Comparison of ENCODE assay signal across 20 cellular contexts in the genomic region with DNA sequence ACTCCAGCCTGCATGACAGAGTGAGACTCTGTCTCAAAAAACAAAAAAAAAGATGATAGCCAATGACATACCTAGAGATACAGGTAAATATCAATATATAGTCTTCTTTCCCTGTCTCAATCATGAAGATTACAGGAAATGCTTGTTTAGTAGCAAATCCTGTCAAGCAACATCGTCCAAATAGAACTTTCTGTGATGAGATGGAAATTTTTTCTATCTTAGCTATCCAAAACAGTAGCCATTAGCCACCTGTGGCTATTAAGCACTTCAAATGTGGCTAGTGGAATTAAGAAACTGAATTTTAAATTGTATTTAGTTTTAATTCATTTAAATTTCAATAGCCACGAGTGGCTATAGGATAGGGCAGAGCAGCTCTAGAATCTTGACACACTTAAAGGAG. TPM values are rescaled to one million over a fixed set of nuclear protein-coding genes. Genes with fewer than 3 reads are reported as not detected.
DNase-seq lines count a peak whose midpoint lies in the region; ATAC-seq, FAIRE-seq and TF ChIP-seq lines count a peak whose summit lies in the region.
"Had no signal": no experiment of that assay in that cellular context is flagged by ENCODE, and none has a peak within 500 bp of the region (broad histone marks: within the 10 kb centered on the region; RNA-seq: fewer than 3 reads in every experiment).

No MANE protein-coding gene starts in this region.

- no peaks in the 10 kb centered on the region for H3F3A ChIP-seq in GM23338 (replicated peaks; ENCODE audit: low read depth)

- no peak overlapping the region for H4K8ac ChIP-seq in H1 (ENCODE audit: extremely low read depth, insufficient read depth, low read length)

- no peak overlapping the region for H3K14ac ChIP-seq in H1 (ENCODE audit: insufficient read length)

- H3K9me3 Mint-ChIP-seq in GM23338 = no peaks in the 10 kb centered on the region
- no peaks in the 10 kb centered on the region for H3K9me3 Mint-ChIP-seq in neural crest cell
- H3K9me3 Mint-ChIP-seq: CD4-positive, alpha-beta T cell; CD8-positive, alpha-beta T cell had no signal

- no peak for TF ChIP-seq RAD21 in H1 (IDR thresholded peaks at IDR 0.05 in 1 of 2, conservative IDR thresholded peaks at IDR 0.05 in 1 of 2; ENCODE audit: low read depth in 2 of 2, low read length in 2 of 2)

- peaks cover 36% of the 10 kb centered on the region for H3K4me1 ChIP-seq in GM23338 (ENCODE audit: insufficient read depth)
- H3K4me1 ChIP-seq in H1 (replicated peaks in 1 of 4; ENCODE audit: control insufficient read depth in 3 of 4, insufficient read depth in 4 of 4, low read length in 3 of 4) = peaks cover 0 to 16% (median 12%) of the 10 kb centered on the region in 4 experiments; a peak in 6 of 7 replicates

- peak overlapping the region; percentile 18; the same call in 1 of the 2 replicates for H3K4me2 ChIP-seq in GM23338
- no peak overlapping the region for H3K4me2 ChIP-seq in H1 (ENCODE audit: insufficient read depth in 1 of 2, low read depth in 2 of 2, low read length in 2 of 2)
- H3K4me2 ChIP-seq: A549 had no signal

- no peak overlapping the region for H3K18ac ChIP-seq in H1 (ENCODE audit: extremely low read depth, low read length)

- H3K79me1 ChIP-seq in H1 (ENCODE audit: low read depth, low read length) = no peaks in the 10 kb centered on the region

- H4K91ac ChIP-seq in H1 (replicated peaks; ENCODE audit: insufficient read length, low read length) = no peak overlapping the region

- no peak overlapping the region for H3K4ac ChIP-seq in H1 (replicated peaks; ENCODE audit: insufficient read length, low read depth, low read length)

- H3K4me3 Mint-ChIP-seq in GM23338 (no peak overlapping the region), neural crest cell (no peak overlapping the region)
- H3K4me3 Mint-ChIP-seq: B cell; CD4-positive, alpha-beta T cell; CD8-positive, alpha-beta T cell had no signal

- H3K27ac ChIP-seq in GM23338 (ENCODE audit: low read depth) (no peak overlapping the region), H1 (ENCODE audit: low read depth, low read length) (no peak overlapping the region)
- H3K27ac ChIP-seq: 22Rv1; A549; BLaER1 treated with 17β-estradiol and CSF1 and Interleukin-3, amounts not matched to agents 10 nM and 100 nM; C4-2B had no signal

- H3K27ac Mint-ChIP-seq in GM23338 (no peak overlapping the region), neural crest cell (ENCODE audit: unreplicated experiment) (peak overlapping the region; percentile 78)
- H3K27ac Mint-ChIP-seq: B cell; CD4-positive, alpha-beta T cell; CD8-positive, alpha-beta T cell had no signal

- H3K27me3 ChIP-seq in GM23338 (ENCODE audit: insufficient read depth) (no peaks in the 10 kb centered on the region), H1 (replicated peaks in 1 of 4; ENCODE audit: control insufficient read depth in 3 of 4, extremely low read depth in 1 of 4, insufficient read depth in 3 of 4, low read length in 3 of 4) (no peaks in the 10 kb centered on the region)
- H3K27me3 ChIP-seq: BLaER1 treated with 17β-estradiol and CSF1 and Interleukin-3, amounts not matched to agents 10 nM and 100 nM had no signal

- H3K9ac ChIP-seq in H1 (replicated peaks in 1 of 4; ENCODE audit: extremely low read depth in 1 of 4, low read depth in 3 of 4, low read length in 3 of 4) = no peak overlapping the region
- H3K9ac ChIP-seq: BLaER1 treated with 17β-estradiol and CSF1 and Interleukin-3, amounts not matched to agents 10 nM and 100 nM had no signal

- no peak for TF ChIP-seq EP300 in H1 (IDR thresholded peaks at IDR 0.05; ENCODE audit: borderline replicate concordance in 1 of 2, low read depth in 2 of 2, low read length in 2 of 2)

- H2BK120ac ChIP-seq in H1 (replicated peaks; ENCODE audit: low read depth, low read length) = no peak overlapping the region

- no peak overlapping the region for H3K56ac ChIP-seq in H1 (replicated peaks; ENCODE audit: insufficient read length, low read depth, low read length)

- no peak for FAIRE-seq in H1 (lab: Jason Lieb, UNC)
- FAIRE-seq: A549, D721Med, G401.6, GM12891, GM19239 had no signal

- no peaks in the 10 kb centered on the region for H3K23me2 ChIP-seq in H1 (ENCODE audit: low read depth, low read length)

- no peak overlapping the region for H2BK12ac ChIP-seq in H1 (ENCODE audit: low read depth, low read length)

- no peak overlapping the region for H2BK15ac ChIP-seq in H1 (ENCODE audit: low read length)

- CTCF ChIA-PET in H1 (lab: Charles Lee; ENCODE audit: partially characterized antibody) = interaction anchor here (0.7 to 4.1 kb wide), 7 partner anchors 13 to 178 kb away, joined by 3 to 15 read pairs (median 5); no protein-coding TSS in a partner anchor

- H4K20me1 ChIP-seq in GM23338 (replicated peaks; ENCODE audit: insufficient read depth) (no peaks in the 10 kb centered on the region), H1 (replicated peaks in 1 of 2; ENCODE audit: control insufficient read depth in 1 of 2, insufficient read depth in 2 of 2, low read length in 2 of 2) (no peaks in the 10 kb centered on the region)
- H4K20me1 ChIP-seq: BLaER1 treated with 17β-estradiol and CSF1 and Interleukin-3, amounts not matched to agents 10 nM and 100 nM had no signal

- H4K5ac ChIP-seq in H1 (ENCODE audit: insufficient read length, low read depth, low read length) = no peak overlapping the region

- H3K36me3 ChIP-seq in GM23338 (ENCODE audit: insufficient read depth) = no peaks in the 10 kb centered on the region
- H3K36me3 ChIP-seq in H1 (ENCODE audit: control insufficient read depth in 2 of 4, insufficient read depth in 4 of 4, low read length in 3 of 4) = no peaks in the 10 kb centered on the region
- H3K36me3 ChIP-seq: BLaER1 treated with 17β-estradiol and CSF1 and Interleukin-3, amounts not matched to agents 10 nM and 100 nM had no signal

- peaks cover 52% of the 10 kb centered on the region for H3K4me1 Mint-ChIP-seq in GM23338
- H3K4me1 Mint-ChIP-seq in neural crest cell = peaks cover 79% of the 10 kb centered on the region
- H3K4me1 Mint-ChIP-seq: B cell had no signal

- H3K79me2 ChIP-seq in GM23338 (replicated peaks; ENCODE audit: insufficient read depth) (no peaks in the 10 kb centered on the region), H1 (ENCODE audit: control insufficient read depth in 1 of 2, insufficient read depth in 2 of 2, low read length in 2 of 2) (no peaks in the 10 kb centered on the region)

- no peak overlapping the region for H3K23ac ChIP-seq in H1 (ENCODE audit: insufficient read length)

- peak overlapping the region; percentile 49; the same call in 1 of the 2 replicates for H2BK20ac ChIP-seq in H1 (ENCODE audit: low read length)

- ATAC-seq in GM23338 = no peak
- ATAC-seq: A549; CD8-positive, alpha-beta T cell had no signal

- DNase-seq in GM23338 (ENCODE audit: low spot score) (no peak), H1 (ENCODE audit: low read depth in 1 of 2, low spot score in 2 of 2) (no peak), neural crest cell (ENCODE audit: low read depth, low spot score) (no peak), epidermal melanocyte (ENCODE audit: insufficient read length, low spot score) (no peak), hippocampal formation (lab: John Stamatoyannopoulos, UW) (no peak)
- DNase-seq: Caco-2; Calu3; CD4-positive, alpha-beta T cell; CD8-positive, alpha-beta T cell; DMS79 treated with DMSO at 0.1 percent for 48 hours; GF-D8 had no signal

- 79% methylated on average over 2 of the region's 2 CpGs; no CpG with 5 or more reads in 1 of the 2 experiments for WGBS in H1 (ENCODE audit: extremely low coverage in 1 of 2, insufficient coverage in 1 of 2, insufficient read length in 1 of 2, insufficient replicate concordance in 2 of 2, low coverage in 1 of 2, low lambda C conversion rate in 2 of 2, missing lambda C conversion rate in 1 of 2), 2 experiments

- no peaks in the 10 kb centered on the region for H3K9me3 ChIP-seq in H1 (ENCODE audit: insufficient read depth in 2 of 2, low read depth in 1 of 2, low read length in 1 of 2)
- H3K9me3 ChIP-seq: A549; BLaER1 treated with 17β-estradiol and CSF1 and Interleukin-3, amounts not matched to agents 10 nM and 100 nM; Caco-2 had no signal

- H3K4me3 ChIP-seq in GM23338 (no peak overlapping the region), H1 (ENCODE audit: extremely low read depth in 1 of 4, insufficient read depth in 2 of 4, low read depth in 3 of 4, low read length in 4 of 4) (no peak overlapping the region)
- H3K4me3 ChIP-seq: A549; BLaER1 treated with 17β-estradiol and CSF1 and Interleukin-3, amounts not matched to agents 10 nM and 100 nM had no signal

- no peak overlapping the region for H2AK5ac ChIP-seq in H1 (ENCODE audit: low read depth, low read length)

- H3K36me3 Mint-ChIP-seq in GM23338 (ENCODE audit: low read depth) (no peaks in the 10 kb centered on the region), neural crest cell (ENCODE audit: low read depth) (peaks cover 10% of the 10 kb centered on the region)
- H3K36me3 Mint-ChIP-seq: CD8-positive, alpha-beta T cell had no signal

- no peak overlapping the region for H2AFZ ChIP-seq in GM23338
- no peak overlapping the region for H2AFZ ChIP-seq in H1 (ENCODE audit: low read length)

- TF ChIP-seq CTCF in GM23338 (conservative IDR thresholded peaks at IDR 0.05; ENCODE audit: low read depth in 2 of 2) (no peak), H1 (IDR thresholded peaks at IDR 0.05; ENCODE audit: control extremely low read depth in 1 of 3, insufficient read depth in 1 of 3, low read depth in 1 of 3, low read length in 3 of 3) (no peak), neural crest cell (conservative IDR thresholded peaks at IDR 0.05) (no peak)

- H3K9me2 ChIP-seq in GM23338 (ENCODE audit: insufficient read depth) = no peaks in the 10 kb centered on the region

- no peak for TF ChIP-seq POLR2A in H1 (IDR thresholded peaks at IDR 0.05; ENCODE audit: control extremely low read depth in 1 of 2, low read depth in 2 of 2, low read length in 2 of 2)

- no peak overlapping the region for H2BK5ac ChIP-seq in H1 (ENCODE audit: low read depth, low read length)

- POLR2A ChIA-PET in H1 (lab: Charles Lee; ENCODE audit: partially characterized antibody) = no interaction called here

- H3K27me3 Mint-ChIP-seq in GM23338 (ENCODE audit: insufficient read depth, low read depth, poor library complexity) = peaks cover 6% of the 10 kb centered on the region
- no peaks in the 10 kb centered on the region for H3K27me3 Mint-ChIP-seq in neural crest cell (ENCODE audit: low read depth)
- H3K27me3 Mint-ChIP-seq: CD4-positive, alpha-beta T cell had no signal

RNA-seq across cellular contexts. Expression of gene RIC8B, which starts 33.2 kb away (rescaled TPM):
- 24.0 and 25.5 TPM in 2 replicates for total RNA-seq in GM23338 (2014; rRNA removed; shearing (Covaris generic))
- 10.4 and 12.3 TPM in 2 replicates for polyA plus RNA-seq in GM23338 (2016; fragmentation: Nextera tagmentation; extraction: Ambion mirVana)
- 23.6 and 25.3 TPM in 2 replicates for total RNA-seq in H1 (2021; fragmentation: NEBNext Ultra II Directional; extraction: Animal tissue kit (Norgen Biotek cat#: 25700))
- polyA plus RNA-seq in H1 (2011; rRNA removed) = 5.7 and 8.2 TPM in 2 replicates
- polyA plus RNA-seq in H1 (2011; cell fraction: cytosol; rRNA removed) = 8.9 TPM
- polyA plus RNA-seq in H1 (2011; cell fraction: nucleus; rRNA removed) = 11.2 TPM
- 11.9 to 21.6 TPM (median 14.6 TPM) in 4 replicates for polyA plus RNA-seq in H1 (2012, experiment 1 of 2)
- 2.3 TPM for polyA plus RNA-seq in H1 (2012, experiment 2 of 2)
- 10.2 TPM for polyA plus RNA-seq in H1 (2013, experiment 1 of 2)
- 9.6 TPM for polyA plus RNA-seq in H1 (2013, experiment 2 of 2)
- 47.0 and 61.7 TPM in 2 replicates for polyA minus RNA-seq in H1 (2011; rRNA and poly(A)+ RNA removed)
- 8.8 TPM for polyA minus RNA-seq in H1 (2011; cell fraction: cytosol; rRNA and poly(A)+ RNA removed)
- 49.1 TPM for polyA minus RNA-seq in H1 (2011; cell fraction: nucleus; rRNA and poly(A)+ RNA removed)
- 33.2 and 33.8 TPM in 2 replicates for total RNA-seq in neural crest cell
